ENCODE assay signal across 24 cellular contexts in the genomic region with DNA sequence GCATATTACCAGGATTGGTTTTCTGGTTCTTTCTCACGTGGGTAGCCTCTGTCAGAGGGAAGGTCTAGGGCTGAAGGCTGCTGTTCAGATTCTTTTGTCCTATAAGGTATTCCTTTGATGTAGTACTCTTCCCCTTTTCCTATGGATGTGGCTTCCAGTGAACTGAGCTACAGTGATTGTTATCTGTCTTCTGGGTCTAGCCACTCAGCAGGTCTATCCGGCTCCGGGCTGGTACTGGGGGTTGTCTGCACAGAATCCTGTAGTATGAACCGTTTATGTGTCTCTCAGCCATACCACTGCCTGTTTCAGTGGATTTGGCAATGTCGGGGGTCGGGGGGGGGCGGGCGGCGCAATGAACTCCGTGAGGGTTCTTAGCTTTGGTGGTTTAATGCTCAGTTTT.
"Had no signal": no experiment of that assay in that cellular context is flagged by ENCODE, and none has a peak within 500 bp of the region (broad histone marks: within the 10 kb centered on the region; RNA-seq: fewer than 3 reads in every experiment).

No MANE protein-coding gene starts in this region.

- H3K27me3 ChIP-seq: colonic mucosa, dorsolateral prefrontal cortex, foreskin keratinocyte, gastrocnemius medialis, gastroesophageal sphincter had no signal

- H3K27ac ChIP-seq: colonic mucosa, coronary artery, dorsolateral prefrontal cortex, epithelial cell of prostate, esophagus muscularis mucosa, esophagus squamous epithelium, foreskin keratinocyte, gastrocnemius medialis, gastroesophageal sphincter, heart left ventricle, heart right ventricle had no signal

- H3K4me3 ChIP-seq: colonic mucosa, coronary artery, dorsolateral prefrontal cortex, esophagus muscularis mucosa, esophagus squamous epithelium, gastrocnemius medialis, gastroesophageal sphincter, heart left ventricle, heart right ventricle had no signal

- H3K9me3 ChIP-seq: colonic mucosa, gastrocnemius medialis had no signal

- DNase-seq: colonic mucosa; cortex of kidney; dermis blood vessel endothelial cell; dorsolateral prefrontal cortex; effector CD4-positive, alpha-beta T cell; effector CD8-positive, alpha-beta T cell; effector memory CD4-positive, alpha-beta T cell; effector memory CD8-positive, alpha-beta T cell; endodermal cell; erythroblast; esophagus squamous epithelium; foreskin fibroblast; foreskin keratinocyte; foreskin melanocyte; gastrocnemius medialis; glutamatergic neuron; head of caudate nucleus; heart left ventricle; heart right ventricle had no signal

- H3K4me1 ChIP-seq: colonic mucosa, esophagus muscularis mucosa, esophagus squamous epithelium, foreskin keratinocyte, gastrocnemius medialis, gastroesophageal sphincter, heart left ventricle, heart right ventricle had no signal

- H3K36me3 ChIP-seq: colonic mucosa, esophagus muscularis mucosa, esophagus squamous epithelium, gastrocnemius medialis, gastroesophageal sphincter, heart left ventricle, heart right ventricle had no signal

- ATAC-seq: effector memory CD8-positive, alpha-beta T cell; esophagus mucosa; foreskin keratinocyte; gastrocnemius medialis; gastroesophageal sphincter; heart left ventricle; heart right ventricle had no signal
